In genomic region chr4:31043382-31044062, GRCh38 we compare ENCODE assay signal across 16 cellular contexts.
DNase-seq lines count a peak whose midpoint lies in the region; ATAC-seq and TF ChIP-seq lines count a peak whose summit lies in the region.
"Had no signal": no experiment of that assay in that cellular context is flagged by ENCODE, and none has a peak within 500 bp of the region (broad histone marks: within the 10 kb centered on the region; RNA-seq: fewer than 3 reads in every experiment).

No MANE protein-coding gene starts in this region.

- H3K36me3 ChIP-seq in GM23338 (ENCODE audit: insufficient read depth) = no peaks in the 10 kb centered on the region
- no peaks in the 10 kb centered on the region for H3K36me3 ChIP-seq in NT2/D1 (ENCODE audit: insufficient read depth, insufficient read length, low read length)
- H3K36me3 ChIP-seq in neuronal stem cell (replicated peaks in 1 of 2; ENCODE audit: control insufficient read depth in 2 of 2, insufficient read depth in 2 of 2, low read length in 2 of 2) = no peaks in the 10 kb centered on the region
- H3K36me3 ChIP-seq: Peyer's patch had no signal

- no peaks in the 10 kb centered on the region for H3K79me1 ChIP-seq in neuronal stem cell (ENCODE audit: low read depth, low read length)

- H3K23ac ChIP-seq in neuronal stem cell (ENCODE audit: low read depth, low read length, poor library complexity) = no peak overlapping the region

- no peak overlapping the region for H2BK12ac ChIP-seq in neuronal stem cell (ENCODE audit: low read length)

- no peak overlapping the region for H3K14ac ChIP-seq in neuronal stem cell (ENCODE audit: low read length)

- H2AK5ac ChIP-seq in neuronal stem cell (ENCODE audit: low read depth, low read length) = no peak overlapping the region

- no peaks in the 10 kb centered on the region for H3K9me2 ChIP-seq in GM23338 (ENCODE audit: insufficient read depth)

- H4K91ac ChIP-seq in neuronal stem cell (ENCODE audit: low read depth, low read length, poor library complexity) = no peak overlapping the region

- no peaks in the 10 kb centered on the region for H3K27me3 Mint-ChIP-seq in GM23338 (ENCODE audit: insufficient read depth, low read depth, poor library complexity)
- H3K27me3 Mint-ChIP-seq in glutamatergic neuron (ENCODE audit: unreplicated experiment) = no peaks in the 10 kb centered on the region
- H3K27me3 Mint-ChIP-seq: B cell; CD4-positive, alpha-beta T cell had no signal

- H3K4me3 Mint-ChIP-seq in GM23338 = no peak overlapping the region; the same call in 2 of the 3 replicates
- no peak overlapping the region for H3K4me3 Mint-ChIP-seq in glutamatergic neuron (ENCODE audit: unreplicated experiment)
- H3K4me3 Mint-ChIP-seq: B cell; CD4-positive, alpha-beta T cell had no signal

- no peaks in the 10 kb centered on the region for H3K27me3 ChIP-seq in GM23338 (ENCODE audit: insufficient read depth)
- no peaks in the 10 kb centered on the region for H3K27me3 ChIP-seq in NT2/D1 (ENCODE audit: insufficient read depth, insufficient read length)
- no peaks in the 10 kb centered on the region for H3K27me3 ChIP-seq in neuronal stem cell (ENCODE audit: control insufficient read depth in 3 of 3, insufficient read depth in 3 of 3, low read depth in 1 of 3, low read length in 3 of 3)
- H3K27me3 ChIP-seq: Peyer's patch had no signal

- H3K79me2 ChIP-seq in GM23338 (replicated peaks; ENCODE audit: insufficient read depth) = no peaks in the 10 kb centered on the region

- H2BK5ac ChIP-seq in neuronal stem cell (ENCODE audit: low read length) = no peak overlapping the region

- H4K20me1 ChIP-seq in GM23338 (replicated peaks; ENCODE audit: insufficient read depth) = no peaks in the 10 kb centered on the region

- H3K9me3 ChIP-seq in NT2/D1 (ENCODE audit: insufficient read depth, low read length) (no peaks in the 10 kb centered on the region; the same call in 1 of the 2 replicates), neuronal stem cell (replicated peaks in 1 of 2; ENCODE audit: control insufficient read depth in 2 of 2, insufficient read depth in 1 of 2, low read depth in 1 of 2, low read length in 2 of 2) (no peaks in the 10 kb centered on the region)
- H3K9me3 ChIP-seq: Peyer's patch had no signal

- no peak overlapping the region for H2AFZ ChIP-seq in GM23338
- H2AFZ ChIP-seq in neuronal stem cell (ENCODE audit: low read length) = peak overlapping the region; percentile 12

- no peak overlapping the region for H2BK15ac ChIP-seq in neuronal stem cell (ENCODE audit: low read length)

- TF ChIP-seq CTCF in GM23338 (conservative IDR thresholded peaks at IDR 0.05; ENCODE audit: low read depth in 2 of 2) (no peak), glutamatergic neuron (IDR thresholded peaks at IDR 0.05; ENCODE audit: partially characterized antibody, unreplicated experiment) (no peak)

- H2BK120ac ChIP-seq in neuronal stem cell (ENCODE audit: low read depth, low read length) = no peak overlapping the region

- no peak overlapping the region for H4K8ac ChIP-seq in neuronal stem cell (ENCODE audit: low read depth, low read length)

- H3K4me1 ChIP-seq in GM23338 (ENCODE audit: insufficient read depth) (peaks cover 47% of the 10 kb centered on the region), NT2/D1 (ENCODE audit: insufficient read depth, insufficient read length) (no peaks in the 10 kb centered on the region), neuronal stem cell (ENCODE audit: control insufficient read depth in 2 of 2, insufficient read depth in 1 of 2, low read depth in 1 of 2, low read length in 2 of 2) (peaks cover 0 to 2% of the 10 kb centered on the region in 2 donors)
- H3K4me1 ChIP-seq: Peyer's patch had no signal

- H3F3A ChIP-seq in GM23338 (replicated peaks; ENCODE audit: low read depth) = no peaks in the 10 kb centered on the region

- no CpG with 5 or more reads among the region's 1 CpG for WGBS in neuronal stem cell (ENCODE audit: extremely low coverage in 2 of 2, insufficient read length in 2 of 2, insufficient replicate concordance in 1 of 2), 2 donors

- H3K36me3 Mint-ChIP-seq in GM23338 (ENCODE audit: low read depth) (no peaks in the 10 kb centered on the region), glutamatergic neuron (ENCODE audit: unreplicated experiment) (no peaks in the 10 kb centered on the region)

- intact Hi-C loops in sciatic nerve (cut with DNase I) = no loop called here

- peaks cover 39% of the 10 kb centered on the region for H3K4me1 Mint-ChIP-seq in GM23338
- H3K4me1 Mint-ChIP-seq in glutamatergic neuron (ENCODE audit: low read depth, unreplicated experiment) = peaks cover 32% of the 10 kb centered on the region
- H3K4me1 Mint-ChIP-seq: B cell had no signal

- no peak overlapping the region for H3K4ac ChIP-seq in neuronal stem cell (ENCODE audit: low read length)

- H3K27ac Mint-ChIP-seq in GM23338 (peak overlapping the region; percentile 72), glutamatergic neuron (ENCODE audit: unreplicated experiment) (peak overlapping the region; percentile 17)
- H3K27ac Mint-ChIP-seq: B cell; CD4-positive, alpha-beta T cell had no signal

- H3K9ac ChIP-seq in NT2/D1 (ENCODE audit: insufficient read length, low read depth) (no peak overlapping the region), neuronal stem cell (ENCODE audit: low read depth, low read length, poor library complexity) (no peak overlapping the region)

- ATAC-seq in GM23338 (peak; percentile 88), GM21825 (IDR thresholded peaks at IDR 0.05; ENCODE audit: unreplicated experiment) (no peak), sciatic nerve (no peak)

- DNase-seq in GM23338 (ENCODE audit: low spot score) = peak; percentile 57
- peak; percentile 30 for DNase-seq in NT2/D1 (ENCODE audit: low read depth, low spot score)
- DNase-seq in glutamatergic neuron = no peak
- no peak for DNase-seq in neuronal stem cell (ENCODE audit: low spot score)
- no peak for DNase-seq in DMS79 (lab: John Stamatoyannopoulos, UW)
- no peak for DNase-seq in sciatic nerve (ENCODE audit: low spot score)
- DNase-seq: ACHN; CD4-positive, alpha-beta T cell; GF-D8; KG1; NCI-H1092; NCI-H226; Peyer's patch; Right ventricle myocardium superior had no signal

- peak overlapping the region; percentile 53; the same call in 1 of the 2 replicates for H3K4me2 ChIP-seq in GM23338
- no peak overlapping the region for H3K4me2 ChIP-seq in neuronal stem cell (ENCODE audit: insufficient read depth, low read length, poor library complexity, severe bottlenecking)

- no peak overlapping the region for H3K18ac ChIP-seq in neuronal stem cell (ENCODE audit: low read length)

- peak overlapping the region; percentile 24 for H3K27ac ChIP-seq in GM23338 (ENCODE audit: low read depth)
- H3K27ac ChIP-seq in neuronal stem cell (replicated peaks; ENCODE audit: low read length) = no peak overlapping the region
- H3K27ac ChIP-seq: Peyer's patch had no signal

- 0 out of 2 replicates have a peak overlapping the region, but pooled peaks have one; percentile 13 for H3K4me3 ChIP-seq in GM23338
- H3K4me3 ChIP-seq in NT2/D1 (ENCODE audit: insufficient read length, low read depth) = no peak overlapping the region
- H3K4me3 ChIP-seq in neuronal stem cell (ENCODE audit: low read length in 2 of 2) = no peak overlapping the region
- H3K4me3 ChIP-seq: Peyer's patch had no signal

- H3K9me3 Mint-ChIP-seq in GM23338 (no peaks in the 10 kb centered on the region; the same call in 2 of the 3 replicates), glutamatergic neuron (ENCODE audit: unreplicated experiment) (peaks cover 3% of the 10 kb centered on the region)

TF ChIP-seq in GM23338, 12 proteins besides CTCF, POLR2A, EP300 and RAD21:
- TF ChIP-seq EZH2 (IDR thresholded peaks at IDR 0.05; ENCODE audit: low read depth, unreplicated experiment) (no peak), NANOG (IDR thresholded peaks at IDR 0.05; ENCODE audit: borderline replicate concordance) (peak; percentile 8; the same call in 1 of the 2 replicates)

Comparison
In these comparisons a context has a peak if more than half of its experiments do, and no peak if none do; other contexts are left out.
1. DNase-seq: peak in GM23338 (single experiment) and NT2/D1 (single experiment); none in glutamatergic neuron (single experiment), neuronal stem cell (single experiment), DMS79 (single experiment) and sciatic nerve (single experiment).